ENCODE assay signal across 1 cellular context in the genomic region with DNA sequence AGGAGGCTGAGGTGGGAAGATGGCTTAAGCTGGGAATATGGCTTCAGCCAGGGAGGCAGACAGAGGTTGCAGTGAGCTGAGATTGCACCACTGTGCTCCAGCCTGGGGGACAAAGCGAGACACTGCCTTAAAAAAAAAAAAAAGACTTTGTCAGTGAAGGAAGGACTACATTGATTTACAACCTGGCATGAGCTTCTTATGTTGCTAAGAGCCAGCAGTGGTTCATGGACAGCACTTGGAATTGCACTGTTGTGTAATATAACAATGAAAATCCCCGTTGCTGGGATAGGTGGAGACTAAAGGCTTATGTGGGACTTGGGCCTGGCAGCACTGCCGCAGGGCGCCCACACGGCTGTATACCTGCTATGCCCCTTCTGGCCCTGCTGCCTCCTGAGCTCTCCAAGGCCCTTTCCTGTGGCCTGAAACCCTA.
TF ChIP-seq lines count a peak whose summit lies in the region.

No MANE protein-coding gene starts in this region.

TF ChIP-seq in HepG2, 621 proteins besides CTCF, POLR2A, EP300 and RAD21 (continues in another document):
- TF ChIP-seq ZFYVE20 (CRISPR knock-in tag; IDR thresholded peaks at IDR 0.05; ENCODE audit: borderline replicate concordance, low read depth), result no peak
- no peak for TF ChIP-seq ZBTB49 (CRISPR knock-in tag; IDR thresholded peaks at IDR 0.05; ENCODE audit: borderline replicate concordance)
- TF ChIP-seq ZBTB1 (CRISPR knock-in tag; IDR thresholded peaks at IDR 0.05; ENCODE audit: borderline replicate concordance), result no peak
- TF ChIP-seq TP53 (CRISPR knock-in tag; conservative IDR thresholded peaks at IDR 0.05), result no peak
- 0 out of 2 replicates have a peak, but pooled peaks have one; percentile 20 for TF ChIP-seq ERF (CRISPR knock-in tag; IDR thresholded peaks at IDR 0.05)
- 0 out of 2 replicates have a peak, but pooled peaks have one; percentile 45 for TF ChIP-seq CEBPG (CRISPR knock-in tag; IDR thresholded peaks at IDR 0.05)
- TF ChIP-seq ZMYM4 (CRISPR knock-in tag; IDR thresholded peaks at IDR 0.05), result no peak
- TF ChIP-seq YY1 (IDR thresholded peaks at IDR 0.05; ENCODE audit: insufficient read depth, insufficient replicate concordance, low read depth, low read length), result no peak
- TF ChIP-seq HNRNPK (IDR thresholded peaks at IDR 0.05; ENCODE audit: low read depth, low read length, poor library complexity, severe bottlenecking), result no peak
- no peak for TF ChIP-seq RBAK (CRISPR knock-in tag; IDR thresholded peaks at IDR 0.05)
- TF ChIP-seq KDM2A (CRISPR knock-in tag; IDR thresholded peaks at IDR 0.05; ENCODE audit: borderline replicate concordance, low read depth), result 0 out of 2 replicates have a peak, but pooled peaks have one; percentile 57
- 0 out of 2 replicates have a peak, but pooled peaks have one; percentile 2 for TF ChIP-seq SALL1 (CRISPR knock-in tag; IDR thresholded peaks at IDR 0.05)
- TF ChIP-seq DZIP1 (CRISPR knock-in tag; IDR thresholded peaks at IDR 0.05), result no peak
- peak; percentile 70; the same call in 1 of the 2 replicates for TF ChIP-seq PRDM10 (CRISPR knock-in tag; IDR thresholded peaks at IDR 0.05; ENCODE audit: low read depth)
- no peak for TF ChIP-seq ZMYM3 (CRISPR knock-in tag; IDR thresholded peaks at IDR 0.05)
- no peak for TF ChIP-seq ZNF564 (CRISPR knock-in tag; IDR thresholded peaks at IDR 0.05)
- TF ChIP-seq, protein P1, sequence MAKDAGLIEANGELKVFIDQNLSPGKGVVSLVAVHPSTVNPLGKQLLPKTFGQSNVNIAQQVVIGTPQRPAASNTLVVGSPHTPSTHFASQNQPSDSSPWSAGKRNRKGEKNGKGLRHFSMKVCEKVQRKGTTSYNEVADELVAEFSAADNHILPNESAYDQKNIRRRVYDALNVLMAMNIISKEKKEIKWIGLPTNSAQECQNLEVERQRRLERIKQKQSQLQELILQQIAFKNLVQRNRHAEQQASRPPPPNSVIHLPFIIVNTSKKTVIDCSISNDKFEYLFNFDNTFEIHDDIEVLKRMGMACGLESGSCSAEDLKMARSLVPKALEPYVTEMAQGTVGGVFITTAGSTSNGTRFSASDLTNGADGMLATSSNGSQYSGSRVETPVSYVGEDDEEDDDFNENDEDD (CRISPR knock-in tag; IDR thresholded peaks at IDR 0.05; ENCODE audit: borderline replicate concordance), result no peak
- 0 out of 2 replicates have a peak, but pooled peaks have one; percentile 34 for TF ChIP-seq SAFB2 (CRISPR knock-in tag; IDR thresholded peaks at IDR 0.05; ENCODE audit: borderline replicate concordance, low read depth)
- TF ChIP-seq ZNF281 (CRISPR knock-in tag; IDR thresholded peaks at IDR 0.05; ENCODE audit: borderline replicate concordance), result no peak
- TF ChIP-seq ZNF12 (CRISPR knock-in tag; IDR thresholded peaks at IDR 0.05), result no peak
- no peak for TF ChIP-seq ZNF776 (CRISPR knock-in tag; IDR thresholded peaks at IDR 0.05)
- TF ChIP-seq ZNF772 (CRISPR knock-in tag; IDR thresholded peaks at IDR 0.05), result no peak
- TF ChIP-seq HNRNPLL (IDR thresholded peaks at IDR 0.05; ENCODE audit: low read depth, low read length, poor library complexity, severe bottlenecking), result no peak
- TF ChIP-seq ZNF687 (CRISPR knock-in tag; IDR thresholded peaks at IDR 0.05), result peak; percentile 25; the same call in 1 of the 2 replicates
- TF ChIP-seq ASH2L (IDR thresholded peaks at IDR 0.05; ENCODE audit: insufficient read length, low read depth, low read length), result no peak
- no peak for TF ChIP-seq ZBTB42 (CRISPR knock-in tag; IDR thresholded peaks at IDR 0.05)
- TF ChIP-seq TBX2 (CRISPR knock-in tag; IDR thresholded peaks at IDR 0.05; ENCODE audit: borderline replicate concordance), result 0 out of 2 replicates have a peak, but pooled peaks have one; percentile 30
- TF ChIP-seq GABPB1 (CRISPR knock-in tag; IDR thresholded peaks at IDR 0.05), result peak; percentile 5; the same call in 1 of the 2 replicates
- no peak for TF ChIP-seq BORCS8-MEF2B (CRISPR knock-in tag; IDR thresholded peaks at IDR 0.05)
- 0 out of 2 replicates have a peak, but pooled peaks have one; percentile 10 for TF ChIP-seq MYC (CRISPR knock-in tag; IDR thresholded peaks at IDR 0.05; ENCODE audit: borderline replicate concordance)
- TF ChIP-seq ZBTB33 (CRISPR knock-in tag; IDR thresholded peaks at IDR 0.05), result no peak
- TF ChIP-seq ZNF234 (CRISPR knock-in tag; conservative IDR thresholded peaks at IDR 0.05), result no peak
- no peak for TF ChIP-seq ZNF557 (CRISPR knock-in tag; IDR thresholded peaks at IDR 0.05)
- no peak for TF ChIP-seq KLF12 (CRISPR knock-in tag; IDR thresholded peaks at IDR 0.05; ENCODE audit: borderline replicate concordance)
- peak; percentile 37; the same call in 1 of the 2 replicates for TF ChIP-seq ZGPAT (CRISPR knock-in tag; IDR thresholded peaks at IDR 0.05)
- no peak for TF ChIP-seq ZFP37 (CRISPR knock-in tag; IDR thresholded peaks at IDR 0.05; ENCODE audit: borderline replicate concordance)
